16 cellular contexts compared by ENCODE assay signal in genomic region chr4:18202510-18202909, GRCh38.
"Had no signal": no experiment of that assay in that cellular context is flagged by ENCODE, and none has a peak within 500 bp of the region (broad histone marks: within the 10 kb centered on the region; RNA-seq: fewer than 3 reads in every experiment).

No MANE protein-coding gene starts in this region.

- FAIRE-seq: islet of Langerhans had no signal

- DNase-seq: effector memory CD8-positive, alpha-beta T cell; foreskin keratinocyte; head of caudate nucleus; kidney glomerular epithelial cell; naive thymus-derived CD4-positive, alpha-beta T cell; nephron progenitor cell; psoas muscle; spleen; stimulated activated CD4-positive, alpha-beta T cell treated with anti-CD3 and anti-CD28 coated beads, Interleukin-15, amount 100 ng/mL, for 24 hours; stimulated activated CD4-positive, alpha-beta T cell treated with anti-CD3 and anti-CD28 coated beads, Interleukin-1b, Interleukin-23, amount 100 ng/mL, for 48 hours; stimulated activated CD4-positive, alpha-beta T cell treated with anti-CD3 and anti-CD28 coated beads, Interleukin-4, amount 100 ng/mL, for 4 hours; stimulated activated naive B cell treated with anti-CD40 and anti-IgM and Interleukin-4, amounts not matched to agents 10 μg/mL and 1 μg/mL and 100 μg/mL, for 72 hours; stomach; substantia nigra; transverse colon had no signal
